Comparison of ENCODE assay signal across 1 cellular context in genomic region chr5:79436821-79437220, GRCh38.
TF ChIP-seq lines count a peak whose summit lies in the region.

No MANE protein-coding gene starts in this region.

TF ChIP-seq in GM23338, 12 proteins besides CTCF, POLR2A, EP300 and RAD21 (continued from another document):
- TF ChIP-seq REST (IDR thresholded peaks at IDR 0.05; ENCODE audit: unreplicated experiment) (no peak), ZNF114 (CRISPR knock-in tag; IDR thresholded peaks at IDR 0.05) (no peak), JUNB (IDR thresholded peaks at IDR 0.05; ENCODE audit: unreplicated experiment) (no peak), POLR2AphosphoS5 (IDR thresholded peaks at IDR 0.05; ENCODE audit: low read depth) (no peak), ZNF331 (CRISPR knock-in tag; IDR thresholded peaks at IDR 0.05; ENCODE audit: low read depth) (no peak), STAT1 (IDR thresholded peaks at IDR 0.05; ENCODE audit: unreplicated experiment) (no peak), CREB1 (CRISPR knock-in tag; IDR thresholded peaks at IDR 0.05; ENCODE audit: low read depth) (no peak), ZNF462 (CRISPR knock-in tag; IDR thresholded peaks at IDR 0.05) (no peak), NANOG (IDR thresholded peaks at IDR 0.05; ENCODE audit: borderline replicate concordance) (no peak)
TF ChIP-seq in GM23338: peak in this region for 0.
